2 cellular contexts compared by ENCODE assay signal in genomic region chr4:52959545-52959944, GRCh38.
TF ChIP-seq lines count a peak whose summit lies in the region.

No MANE protein-coding gene starts in this region.

TF ChIP-seq in IMR-90, 13 proteins besides CTCF, POLR2A, EP300 and RAD21:
- TF ChIP-seq MAFK (IDR thresholded peaks at IDR 0.05; ENCODE audit: low read depth, low read length): no peak
- no peak for TF ChIP-seq MAZ (IDR thresholded peaks at IDR 0.05; ENCODE audit: borderline replicate concordance, low read depth, low read length)
- TF ChIP-seq FOS (IDR thresholded peaks at IDR 0.05; ENCODE audit: low read depth, low read length): no peak
- TF ChIP-seq BHLHE40 (IDR thresholded peaks at IDR 0.05; ENCODE audit: low read depth, low read length): no peak
- TF ChIP-seq SMC3 (IDR thresholded peaks at IDR 0.05; ENCODE audit: low read depth, low read length): no peak
- TF ChIP-seq RFX5 (IDR thresholded peaks at IDR 0.05; ENCODE audit: low read depth, low read length): no peak
- no peak for TF ChIP-seq USF2 (IDR thresholded peaks at IDR 0.05; ENCODE audit: low read depth, low read length)
- TF ChIP-seq RCOR1 (IDR thresholded peaks at IDR 0.05; ENCODE audit: insufficient replicate concordance, low read length): no peak
- TF ChIP-seq CHD1 (IDR thresholded peaks at IDR 0.05; ENCODE audit: low read depth, low read length): no peak
- no peak for TF ChIP-seq MXI1 (IDR thresholded peaks at IDR 0.05; ENCODE audit: borderline replicate concordance, low read depth, low read length)
- no peak for TF ChIP-seq ELK1 (IDR thresholded peaks at IDR 0.05; ENCODE audit: borderline replicate concordance, low read depth, low read length)
- TF ChIP-seq NFE2L2 (IDR thresholded peaks at IDR 0.05; ENCODE audit: low read depth, low read length): no peak
- TF ChIP-seq CEBPB (IDR thresholded peaks at IDR 0.05; ENCODE audit: low read depth, low read length): no peak

TF ChIP-seq in GM23338, 12 proteins besides CTCF, POLR2A, EP300 and RAD21:
- TF ChIP-seq STAT1 (IDR thresholded peaks at IDR 0.05; ENCODE audit: unreplicated experiment) (no peak), REST (IDR thresholded peaks at IDR 0.05; ENCODE audit: unreplicated experiment) (no peak), ETS1 (IDR thresholded peaks at IDR 0.05) (no peak), ZNF462 (CRISPR knock-in tag; IDR thresholded peaks at IDR 0.05) (no peak), POLR2AphosphoS5 (IDR thresholded peaks at IDR 0.05; ENCODE audit: low read depth) (no peak), NANOG (IDR thresholded peaks at IDR 0.05; ENCODE audit: borderline replicate concordance) (no peak), EZH2 (IDR thresholded peaks at IDR 0.05; ENCODE audit: low read depth, unreplicated experiment) (no peak)
TF ChIP-seq in GM23338: peak in this region for 0.
